ENCODE assay signal across 1 cellular context in genomic region chr10:68668231-68668630, GRCh38.
TF ChIP-seq lines count a peak whose summit lies in the region.

No MANE protein-coding gene starts in this region.

TF ChIP-seq in IMR-90, 13 proteins besides CTCF, POLR2A, EP300 and RAD21 (continued from another document):
- no peak for TF ChIP-seq CEBPB (IDR thresholded peaks at IDR 0.05; ENCODE audit: low read depth, low read length)
- no peak for TF ChIP-seq FOS (IDR thresholded peaks at IDR 0.05; ENCODE audit: low read depth, low read length)
- TF ChIP-seq MAFK (IDR thresholded peaks at IDR 0.05; ENCODE audit: low read depth, low read length) = no peak
- no peak for TF ChIP-seq RCOR1 (IDR thresholded peaks at IDR 0.05; ENCODE audit: insufficient replicate concordance, low read length)
- TF ChIP-seq MAZ (IDR thresholded peaks at IDR 0.05; ENCODE audit: borderline replicate concordance, low read depth, low read length) = no peak
- TF ChIP-seq, protein P1, sequence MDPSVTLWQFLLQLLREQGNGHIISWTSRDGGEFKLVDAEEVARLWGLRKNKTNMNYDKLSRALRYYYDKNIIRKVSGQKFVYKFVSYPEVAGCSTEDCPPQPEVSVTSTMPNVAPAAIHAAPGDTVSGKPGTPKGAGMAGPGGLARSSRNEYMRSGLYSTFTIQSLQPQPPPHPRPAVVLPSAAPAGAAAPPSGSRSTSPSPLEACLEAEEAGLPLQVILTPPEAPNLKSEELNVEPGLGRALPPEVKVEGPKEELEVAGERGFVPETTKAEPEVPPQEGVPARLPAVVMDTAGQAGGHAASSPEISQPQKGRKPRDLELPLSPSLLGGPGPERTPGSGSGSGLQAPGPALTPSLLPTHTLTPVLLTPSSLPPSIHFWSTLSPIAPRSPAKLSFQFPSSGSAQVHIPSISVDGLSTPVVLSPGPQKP (IDR thresholded peaks at IDR 0.05; ENCODE audit: borderline replicate concordance, low read depth, low read length) = no peak
- TF ChIP-seq, protein P2, sequence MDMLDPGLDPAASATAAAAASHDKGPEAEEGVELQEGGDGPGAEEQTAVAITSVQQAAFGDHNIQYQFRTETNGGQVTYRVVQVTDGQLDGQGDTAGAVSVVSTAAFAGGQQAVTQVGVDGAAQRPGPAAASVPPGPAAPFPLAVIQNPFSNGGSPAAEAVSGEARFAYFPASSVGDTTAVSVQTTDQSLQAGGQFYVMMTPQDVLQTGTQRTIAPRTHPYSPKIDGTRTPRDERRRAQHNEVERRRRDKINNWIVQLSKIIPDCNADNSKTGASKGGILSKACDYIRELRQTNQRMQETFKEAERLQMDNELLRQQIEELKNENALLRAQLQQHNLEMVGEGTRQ (IDR thresholded peaks at IDR 0.05; ENCODE audit: low read depth, low read length) = no peak
- TF ChIP-seq NFE2L2 (IDR thresholded peaks at IDR 0.05; ENCODE audit: low read depth, low read length) = no peak
- TF ChIP-seq CHD1 (IDR thresholded peaks at IDR 0.05; ENCODE audit: low read depth, low read length) = no peak
